In genomic region chr9:130895038-130895437, GRCh38 we compare ENCODE assay signal across 26 cellular contexts. TPM values are rescaled to one million over a fixed set of nuclear protein-coding genes. Genes with fewer than 3 reads are reported as not detected.
DNase-seq lines count a peak whose midpoint lies in the region; ATAC-seq and TF ChIP-seq lines count a peak whose summit lies in the region.
"Had no signal": no experiment of that assay in that cellular context is flagged by ENCODE, and none has a peak within 500 bp of the region (broad histone marks: within the 10 kb centered on the region; RNA-seq: fewer than 3 reads in every experiment).

No MANE protein-coding gene starts in this region.

- no peaks in the 10 kb centered on the region for H3K9me2 ChIP-seq in SK-N-SH

- no peak overlapping the region for H3K14ac ChIP-seq in neuronal stem cell (ENCODE audit: low read length)

- ATAC-seq in SK-N-SH treated with all-trans-retinoic acid at 6 μM for 48 hours = no peak
- no peak for ATAC-seq in GM18519 (IDR thresholded peaks at IDR 0.05; ENCODE audit: low FRiP score, unreplicated experiment)
- ATAC-seq: GM12878 had no signal

- POLR2A ChIA-PET in SK-N-SH (lab: Yijun Ruan, JAX) = no interaction called here

- H3K18ac ChIP-seq in neuronal stem cell (ENCODE audit: low read length) = peak overlapping the region; percentile 65

- H3K4me1 ChIP-seq in SK-N-SH (ENCODE audit: control insufficient read depth in 1 of 2, insufficient read depth in 2 of 2, low read depth in 1 of 2, low read length in 1 of 2) (peaks cover 0 to 3% of the 10 kb centered on the region in 2 experiments; a peak in 1 of 4 replicates), neuronal stem cell (ENCODE audit: control insufficient read depth in 2 of 2, insufficient read depth in 1 of 2, low read depth in 1 of 2, low read length in 2 of 2) (peaks cover 14 to 21% of the 10 kb centered on the region in 2 donors), Peyer's patch (peaks cover 0 to 5% (median 0%) of the 10 kb centered on the region in 4 donors)
- H3K4me1 ChIP-seq: Caco-2, SJSA1 had no signal

- no peaks in the 10 kb centered on the region for H3K27me3 ChIP-seq in SK-N-SH (ENCODE audit: insufficient read depth)
- H3K27me3 ChIP-seq in H7 (ENCODE audit: control insufficient read depth, insufficient read depth, low read length) = no peaks in the 10 kb centered on the region
- H3K27me3 ChIP-seq in brain microvascular endothelial cell (replicated peaks) = peaks cover 38% of the 10 kb centered on the region
- peaks cover 0 to 6% (median 0%) of the 10 kb centered on the region in 3 experiments for H3K27me3 ChIP-seq in neuronal stem cell (ENCODE audit: control insufficient read depth in 3 of 3, insufficient read depth in 3 of 3, low read depth in 1 of 3, low read length in 3 of 3)
- no peaks in the 10 kb centered on the region for H3K27me3 ChIP-seq in Peyer's patch

- peaks cover 9% of the 10 kb centered on the region for H3F3A ChIP-seq in SK-N-SH (replicated peaks; ENCODE audit: insufficient read depth)

- H3K4me2 ChIP-seq in SK-N-SH (no peak overlapping the region), neuronal stem cell (ENCODE audit: insufficient read depth, low read length, poor library complexity, severe bottlenecking) (no peak overlapping the region)

- no peak overlapping the region for H2AFZ ChIP-seq in SK-N-SH (ENCODE audit: low read depth)
- H2AFZ ChIP-seq in neuronal stem cell (ENCODE audit: low read length) = no peak overlapping the region

- no peak for TF ChIP-seq CTCF in SK-N-SH (IDR thresholded peaks at IDR 0.05)
- no peak for TF ChIP-seq CTCF in brain microvascular endothelial cell (IDR thresholded peaks at IDR 0.05; ENCODE audit: low read depth, low read length, missing control alignments)
- no peak for TF ChIP-seq CTCF in Peyer's patch (IDR thresholded peaks at IDR 0.05)

- CTCF ChIA-PET in SK-N-SH (lab: Yijun Ruan, JAX) = interaction anchor here (1.0 to 4.1 kb wide), 4 partner anchors 29 to 151 kb away, joined by 4 to 19 read pairs (median 8); no protein-coding TSS in a partner anchor

- WGBS in SK-N-SH (ENCODE audit: low lambda C conversion rate) = 89% methylated on average over 9 of the region's 9 CpGs
- WGBS in neuronal stem cell (ENCODE audit: extremely low coverage in 2 of 2, insufficient read length in 2 of 2, insufficient replicate concordance in 1 of 2), 2 donors = no CpG with 5 or more reads among the region's 9 CpGs

- H3K4ac ChIP-seq in neuronal stem cell (ENCODE audit: low read length) = no peak overlapping the region

- H3K9me3 ChIP-seq in SK-N-SH (no peaks in the 10 kb centered on the region), neuronal stem cell (replicated peaks in 1 of 2; ENCODE audit: control insufficient read depth in 2 of 2, insufficient read depth in 1 of 2, low read depth in 1 of 2, low read length in 2 of 2) (no peaks in the 10 kb centered on the region), Peyer's patch (no peaks in the 10 kb centered on the region)
- H3K9me3 ChIP-seq: Caco-2, SJSA1 had no signal

- H2BK120ac ChIP-seq in neuronal stem cell (ENCODE audit: low read depth, low read length) = peak overlapping the region; percentile 82

- H3K27ac ChIP-seq in SK-N-SH (ENCODE audit: low read depth in 2 of 2, low read length in 1 of 2) = no peak overlapping the region; a peak in 1 of 4 replicates
- peak overlapping the region; percentile 7 for H3K27ac ChIP-seq in brain microvascular endothelial cell
- H3K27ac ChIP-seq in neuronal stem cell (replicated peaks; ENCODE audit: low read length) = no peak overlapping the region
- no peak overlapping the region for H3K27ac ChIP-seq in Peyer's patch
- H3K27ac ChIP-seq: 22Rv1, HL-60, SJSA1 had no signal

- H3K9ac ChIP-seq in SK-N-SH = no peak overlapping the region
- H3K9ac ChIP-seq in neuronal stem cell (ENCODE audit: low read depth, low read length, poor library complexity) = no peak overlapping the region

- no peak overlapping the region for H4K91ac ChIP-seq in neuronal stem cell (ENCODE audit: low read depth, low read length, poor library complexity)

- H3K4me3 ChIP-seq in SK-N-SH (ENCODE audit: low read depth in 2 of 2, low read length in 1 of 2) (no peak overlapping the region), H7 (ENCODE audit: insufficient read depth, low read depth, low read length) (no peak overlapping the region), brain microvascular endothelial cell (ENCODE audit: low read depth, low read length) (no peak overlapping the region), neuronal stem cell (ENCODE audit: low read length in 2 of 2) (no peak overlapping the region), Peyer's patch (no peak overlapping the region)
- H3K4me3 ChIP-seq: GM12878, SJSA1 had no signal

- in situ Hi-C loops in brain microvascular endothelial cell (cut with HindIII; ENCODE audit: low pct_ligation_motif_present, low sequenced_read_pairs) = no loop called here

- no peak overlapping the region for H4K8ac ChIP-seq in neuronal stem cell (ENCODE audit: low read depth, low read length)

- H3K36me3 ChIP-seq in SK-N-SH (replicated peaks in 1 of 2; ENCODE audit: control insufficient read depth in 1 of 2, insufficient read depth in 2 of 2, low read length in 1 of 2) (peaks cover 18 to 40% of the 10 kb centered on the region in 2 experiments), H7 (replicated peaks; ENCODE audit: control insufficient read depth, insufficient read depth, low read length) (peaks cover 6% of the 10 kb centered on the region), brain microvascular endothelial cell (replicated peaks) (peaks cover 44% of the 10 kb centered on the region), neuronal stem cell (replicated peaks in 1 of 2; ENCODE audit: control insufficient read depth in 2 of 2, insufficient read depth in 2 of 2, low read length in 2 of 2) (peaks cover 9 to 43% of the 10 kb centered on the region in 2 donors), Peyer's patch (peaks cover 0 to 13% (median 0%) of the 10 kb centered on the region in 3 donors)

- no peak for TF ChIP-seq EP300 in SK-N-SH (IDR thresholded peaks at IDR 0.05; ENCODE audit: borderline replicate concordance in 1 of 2, low read depth in 1 of 2, low read length in 1 of 2)

- H2AK5ac ChIP-seq in neuronal stem cell (ENCODE audit: low read depth, low read length) = peak overlapping the region; percentile 70

- H2BK12ac ChIP-seq in neuronal stem cell (ENCODE audit: low read length) = no peak overlapping the region

- H3K79me2 ChIP-seq in SK-N-SH (ENCODE audit: insufficient read depth) = no peaks in the 10 kb centered on the region

- TF ChIP-seq POLR2A in Peyer's patch (IDR thresholded peaks at IDR 0.05) = no peak

- H2BK15ac ChIP-seq in neuronal stem cell (ENCODE audit: low read length) = no peak overlapping the region

- no peak for TF ChIP-seq RAD21 in SK-N-SH (IDR thresholded peaks at IDR 0.05; ENCODE audit: low read length)

- peaks cover 4% of the 10 kb centered on the region for H3K79me1 ChIP-seq in neuronal stem cell (ENCODE audit: low read depth, low read length)

- DNase-seq in SK-N-SH = peak; percentile 19
- peak; percentile 51 for DNase-seq in H7
- DNase-seq in brain microvascular endothelial cell = no peak
- no peak for DNase-seq in neuronal stem cell (ENCODE audit: low spot score)
- DNase-seq in HCEC 1CT = no peak
- no peak for DNase-seq in Peyer's patch
- DNase-seq: Caco-2; DMS 273 treated with DMSO at 0.1 percent for 48 hours; DMS79 treated with DMSO at 0.1 percent for 48 hours; HFFc6; KG1; NCI-H1092 treated with DMSO at 0.1 percent for 48 hours; NCI-H1436 treated with DMSO at 0.1 percent for 48 hours; NCI-H2029 treated with DMSO at 0.1 percent for 48 hours; NCI-H345; NCI-H524; NCI-H774; NK-92 treated with Interleukin-12 subunit alpha and Interleukin-12 subunit beta, amount 100 ng/mL, for 24 hours had no signal

- H4K20me1 ChIP-seq in SK-N-SH (ENCODE audit: insufficient read depth) = peaks cover 28% of the 10 kb centered on the region; the same call in 1 of the 2 replicates

- H2BK5ac ChIP-seq in neuronal stem cell (ENCODE audit: low read length) = no peak overlapping the region

- H3K23ac ChIP-seq in neuronal stem cell (ENCODE audit: low read depth, low read length, poor library complexity) = peak overlapping the region; percentile 97

TF ChIP-seq in SK-N-SH, 30 proteins besides CTCF, POLR2A, EP300 and RAD21 (continues in another document):
- no peak for TF ChIP-seq GABPA (IDR thresholded peaks at IDR 0.05; ENCODE audit: low read depth)
- no peak for TF ChIP-seq POLR2AphosphoS5 (IDR thresholded peaks at IDR 0.05; ENCODE audit: low read depth, low read length)
- TF ChIP-seq CHD2 (IDR thresholded peaks at IDR 0.05; ENCODE audit: low read length, partially characterized antibody) = no peak

RNA-seq across cellular contexts. Expression of gene QRFP, which starts 1.6 kb away (rescaled TPM):
- not detected in 2 replicates for polyA plus RNA-seq in SK-N-SH (2012; rRNA removed)
- not detected in 2 replicates for polyA plus RNA-seq in SK-N-SH (2012; cell fraction: cytosol; rRNA removed)
- not detected in 2 replicates for polyA plus RNA-seq in SK-N-SH (2012; cell fraction: nucleus; rRNA removed)
- total RNA-seq in H7 (2014; rRNA removed; shearing (Covaris generic)) = not detected in 2 replicates
- not detected for polyA plus RNA-seq in neuronal stem cell (2013, experiment 1 of 2)
- polyA plus RNA-seq in neuronal stem cell (2013, experiment 2 of 2) = not detected
- total RNA-seq in Peyer's patch = not detected
- total RNA-seq: Caco-2, GM12878, H4, HFFc6, HT-29, SJSA1 had no signal
- polyA plus RNA-seq: GM12878 had no signal

RNA-seq across cellular contexts. Expression of gene FIBCD1, which starts 44.0 kb away (rescaled TPM):
- polyA plus RNA-seq in SK-N-SH (2012; rRNA removed) = 0.86 and 1.3 TPM in 2 replicates
- polyA plus RNA-seq in SK-N-SH (2012; cell fraction: cytosol; rRNA removed) = 0.13 and 0.33 TPM in 2 replicates
- polyA plus RNA-seq in SK-N-SH (2012; cell fraction: nucleus; rRNA removed) = 1.2 and 1.3 TPM in 2 replicates
- total RNA-seq in H7 (2014; rRNA removed; shearing (Covaris generic)) = 6.1 and 6.2 TPM in 2 replicates
- 0.82 TPM for polyA plus RNA-seq in neuronal stem cell (2013, experiment 1 of 2)
- 0.89 TPM for polyA plus RNA-seq in neuronal stem cell (2013, experiment 2 of 2)
- 1 to 10 TPM in 1 of 4 donors, not detected in 3; 3.3 TPM for total RNA-seq in Peyer's patch
- total RNA-seq: Caco-2 had no signal

RNA-seq across cellular contexts. Expression of gene ABL1, which starts 60.0 kb away (rescaled TPM):
- polyA plus RNA-seq in SK-N-SH (2012; rRNA removed) = 23.5 and 24.6 TPM in 2 replicates
- polyA plus RNA-seq in SK-N-SH (2012; cell fraction: cytosol; rRNA removed) = 16.8 and 22.1 TPM in 2 replicates
- polyA plus RNA-seq in SK-N-SH (2012; cell fraction: nucleus; rRNA removed) = 46.2 and 46.5 TPM in 2 replicates
- 57.6 and 61.5 TPM in 2 replicates for total RNA-seq in H7 (2014; rRNA removed; shearing (Covaris generic))
- polyA plus RNA-seq in neuronal stem cell (2013, experiment 1 of 2) = 50.4 TPM
- polyA plus RNA-seq in neuronal stem cell (2013, experiment 2 of 2) = 51.5 TPM
- 10 to 100 TPM; 43.6 to 85.8 (median 67.4) TPM for total RNA-seq in Peyer's patch

Comparison
In these comparisons a context has a peak if more than half of its experiments do, and no peak if none do; other contexts are left out.
1. DNase-seq: peak in SK-N-SH (single experiment) and H7 (single experiment); none in brain microvascular endothelial cell (single experiment), neuronal stem cell (single experiment), HCEC 1CT (single experiment) and Peyer's patch (0 of 3).